In the genomic region with DNA sequence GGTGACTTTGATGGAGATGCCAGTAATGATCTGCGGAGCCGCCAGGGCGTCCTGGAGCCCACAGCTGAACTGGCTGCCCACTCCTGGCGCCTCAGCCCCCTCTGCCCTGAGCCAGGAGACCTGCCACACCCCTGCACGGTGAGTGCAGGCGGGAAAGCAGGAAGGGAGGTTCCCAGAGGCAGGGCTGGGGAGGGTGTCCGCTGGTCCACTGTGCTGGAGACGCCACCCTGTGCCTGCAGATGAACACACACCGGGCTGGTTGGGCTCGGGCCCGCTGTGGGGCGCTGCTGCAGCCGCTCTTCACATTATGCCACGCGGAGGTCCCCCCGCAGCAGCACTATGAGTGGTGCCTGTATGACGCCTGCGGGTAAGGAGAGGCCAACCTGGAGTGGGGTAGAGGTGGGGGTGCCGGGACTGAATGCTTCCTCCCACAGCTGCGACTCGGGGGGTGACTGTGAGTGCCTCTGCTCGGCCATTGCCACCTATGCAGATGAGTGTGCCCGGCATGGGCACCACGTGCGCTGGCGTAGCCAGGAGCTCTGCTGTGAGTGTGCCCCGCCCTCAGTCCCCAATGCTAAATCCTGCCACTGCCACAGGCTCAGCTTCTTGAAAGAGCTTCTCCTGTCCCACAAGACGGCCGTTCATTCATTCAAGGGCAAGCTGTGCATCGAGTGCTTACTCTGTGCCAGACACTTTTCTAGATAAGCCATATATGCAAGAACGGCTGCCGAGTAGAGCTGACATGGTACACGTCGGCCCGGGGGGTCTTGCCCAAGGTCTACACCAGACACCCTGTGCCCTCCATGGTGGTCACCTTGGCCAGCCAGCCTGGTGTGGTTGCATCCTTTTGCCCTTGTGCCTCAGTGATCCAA, we compare ENCODE assay signal across 1 cellular context.
TF ChIP-seq lines count a peak whose summit lies in the region.

No MANE protein-coding gene starts in this region.

TF ChIP-seq in K562, 482 proteins besides CTCF, POLR2A, EP300 and RAD21 (continued from another document):
- TF ChIP-seq, protein P1, sequence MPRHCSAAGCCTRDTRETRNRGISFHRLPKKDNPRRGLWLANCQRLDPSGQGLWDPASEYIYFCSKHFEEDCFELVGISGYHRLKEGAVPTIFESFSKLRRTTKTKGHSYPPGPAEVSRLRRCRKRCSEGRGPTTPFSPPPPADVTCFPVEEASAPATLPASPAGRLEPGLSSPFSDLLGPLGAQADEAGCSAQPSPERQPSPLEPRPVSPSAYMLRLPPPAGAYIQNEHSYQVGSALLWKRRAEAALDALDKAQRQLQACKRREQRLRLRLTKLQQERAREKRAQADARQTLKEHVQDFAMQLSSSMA (CRISPR knock-in tag; IDR thresholded peaks at IDR 0.05): no peak
- TF ChIP-seq SMAD4 (CRISPR knock-in tag; conservative IDR thresholded peaks at IDR 0.05): peak; percentile 54
- no peak for TF ChIP-seq ZNF79 (CRISPR knock-in tag; IDR thresholded peaks at IDR 0.05; ENCODE audit: low read depth)
- peak; percentile 31; the same call in 1 of the 2 replicates for TF ChIP-seq GATAD2A (IDR thresholded peaks at IDR 0.05)
- TF ChIP-seq HEY1 (CRISPR knock-in tag; IDR thresholded peaks at IDR 0.05; ENCODE audit: borderline replicate concordance): no peak
- TF ChIP-seq NEUROD1 (IDR thresholded peaks at IDR 0.05; ENCODE audit: borderline replicate concordance, low read depth, low read length, partially characterized antibody): peak; percentile 30
- no peak for TF ChIP-seq ZNF311 (CRISPR knock-in tag; IDR thresholded peaks at IDR 0.05)
- 0 out of 2 replicates have a peak, but pooled peaks have one; percentile 68 for TF ChIP-seq MED1 (CRISPR knock-in tag; IDR thresholded peaks at IDR 0.05; ENCODE audit: borderline replicate concordance)
- no peak for TF ChIP-seq PTBP1 (IDR thresholded peaks at IDR 0.05; ENCODE audit: low read depth, low read length)
- peak; percentile 41 for TF ChIP-seq STAG1 (CRISPR knock-in tag; IDR thresholded peaks at IDR 0.05; ENCODE audit: borderline replicate concordance)
- TF ChIP-seq ZFX (CRISPR knock-in tag; IDR thresholded peaks at IDR 0.05): no peak
- peak; percentile 85; the same call in 1 of the 2 replicates for TF ChIP-seq MTA3 (IDR thresholded peaks at IDR 0.05; ENCODE audit: borderline replicate concordance)
- no peak for TF ChIP-seq ZNF146 (CRISPR knock-in tag; IDR thresholded peaks at IDR 0.05; ENCODE audit: unreplicated experiment)
- no peak for TF ChIP-seq STAT5B (CRISPR knock-in tag; IDR thresholded peaks at IDR 0.05)
- TF ChIP-seq FIP1L1 (IDR thresholded peaks at IDR 0.05; ENCODE audit: low read depth, low read length, poor library complexity, severe bottlenecking): no peak
- no peak for TF ChIP-seq GTF2F1 (IDR thresholded peaks at IDR 0.05; ENCODE audit: low read depth, low read length)
- TF ChIP-seq HDAC1 (IDR thresholded peaks at IDR 0.05): peak in 1 of 2 experiments; percentile 58; a peak in 1 of 4 replicates
- no peak for TF ChIP-seq ZNF12 (CRISPR knock-in tag; IDR thresholded peaks at IDR 0.05)
- peak; percentile 65 for TF ChIP-seq ARID2 (IDR thresholded peaks at IDR 0.05)
- no peak for TF ChIP-seq JUNB (CRISPR knock-in tag; conservative IDR thresholded peaks at IDR 0.05)
